In the genomic region with DNA sequence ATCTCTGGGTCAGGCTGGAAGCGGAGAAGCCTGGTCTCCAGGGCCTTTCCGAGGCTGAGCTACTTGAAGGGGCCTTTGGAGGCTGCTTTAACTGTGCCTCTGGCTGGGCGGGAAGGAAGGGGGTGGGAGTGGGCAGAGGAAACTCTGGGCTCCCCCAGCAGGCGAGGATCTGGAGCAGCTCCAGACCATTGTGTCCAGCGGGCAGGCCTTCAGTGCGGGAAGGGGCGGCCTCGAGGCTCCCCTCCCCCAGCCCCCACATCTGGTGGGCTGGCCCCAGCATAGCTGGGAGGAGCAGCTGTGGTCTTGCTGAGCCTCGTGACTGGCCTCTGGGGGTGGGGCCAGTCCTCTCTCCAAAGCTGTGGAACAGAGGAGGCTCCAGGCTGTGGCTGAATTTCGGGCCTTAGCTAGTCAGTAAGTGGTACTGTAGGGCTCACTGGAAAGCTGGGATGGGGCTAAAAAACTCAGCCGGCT, we compare ENCODE assay signal across 9 cellular contexts. TPM values are rescaled to one million over a fixed set of nuclear protein-coding genes. Genes with fewer than 3 reads are reported as not detected.
DNase-seq lines count a peak whose midpoint lies in the region; ATAC-seq lines count a peak whose summit lies in the region.
"Had no signal": no experiment of that assay in that cellular context is flagged by ENCODE, and none has a peak within 500 bp of the region (broad histone marks: within the 10 kb centered on the region; RNA-seq: fewer than 3 reads in every experiment).

No MANE protein-coding gene starts in this region.

- DNase-seq in CMK (ENCODE audit: low read depth) (peak; percentile 79), UCSD-AML1 (lab: John Stamatoyannopoulos, UW; ENCODE audit: unreplicated experiment) (peak; percentile 62), Right ventricle myocardium superior (peak; percentile 90), pons (ENCODE audit: low spot score) (peak; percentile 65), NCI-H1048 (lab: John Stamatoyannopoulos, UW) (no peak)
- DNase-seq: activated naive CD8-positive, alpha-beta T cell treated with anti-CD3 and anti-CD28 coated beads, Interleukin-2, amount 10 ng/mL, durations not matched to agents 7 days and 5 days had no signal

- intact Hi-C loops in Right ventricle myocardium superior (cut with DNase I), result no loop called here

- ATAC-seq in Right ventricle myocardium superior (ENCODE audit: poor library complexity) (peak; percentile 77), HG02970 (IDR thresholded peaks at IDR 0.05; ENCODE audit: low FRiP score, unreplicated experiment) (no peak), GM21515 (IDR thresholded peaks at IDR 0.05; ENCODE audit: unreplicated experiment) (no peak), GM21381 (IDR thresholded peaks at IDR 0.05; ENCODE audit: unreplicated experiment) (no peak)

RNA-seq across cellular contexts. Expression of a gene that starts 3.4 kb away (rescaled TPM):
- total RNA-seq in Right ventricle myocardium superior, result 19.8 TPM

RNA-seq across cellular contexts. Expression of a gene that starts 41.1 kb away (rescaled TPM):
- 46.1 TPM for total RNA-seq in Right ventricle myocardium superior

RNA-seq across cellular contexts. Expression of a gene that starts 58.7 kb away (rescaled TPM):
- total RNA-seq in Right ventricle myocardium superior, result 9.7 TPM

RNA-seq across cellular contexts. Expression of a gene that starts 59.6 kb away (rescaled TPM):
- total RNA-seq in Right ventricle myocardium superior, result 23.5 TPM
